Comparison of ENCODE assay signal across 8 cellular contexts in genomic region chr2:25672500-25673169, GRCh38. TPM values are rescaled to one million over a fixed set of nuclear protein-coding genes. Genes with fewer than 3 reads are reported as not detected.
DNase-seq lines count a peak whose midpoint lies in the region; ATAC-seq and TF ChIP-seq lines count a peak whose summit lies in the region.

No MANE protein-coding gene starts in this region.

- H3K4me3 Mint-ChIP-seq in activated CD4-positive, alpha-beta T cell treated with anti-CD3 and anti-CD28 coated beads for 36 hours: peak overlapping the region; percentile 79

- CTCF ChIA-PET in activated CD4-positive, alpha-beta T cell treated with anti-CD3 and anti-CD28 coated beads for 36 hours (lab: Charles Lee): interaction anchor here (0.6 to 1.4 kb wide), 4 partner anchors 8 to 542 kb away, joined by 3 to 5 read pairs (median 4); no protein-coding TSS in a partner anchor

- H3K27ac ChIP-seq in cingulate gyrus (ENCODE audit: low read depth, low read length) (peak overlapping the region; percentile 62), right lobe of liver (peak overlapping the region; percentile 74 to 82 (median 79))

- ATAC-seq in HG02763 (IDR thresholded peaks at IDR 0.05; ENCODE audit: unreplicated experiment) (peak; percentile 38), right lobe of liver (peak; percentile 60 to 67 (median 66))
- peak; percentile 82 for ATAC-seq in activated CD4-positive, alpha-beta T cell treated with anti-CD3 and anti-CD28 coated beads for 36 hours

- no peaks in the 10 kb centered on the region for H3K9me3 Mint-ChIP-seq in activated CD4-positive, alpha-beta T cell treated with anti-CD3 and anti-CD28 coated beads for 36 hours (ENCODE audit: low read depth)

- TF ChIP-seq POLR2A in right lobe of liver (IDR thresholded peaks at IDR 0.05): no peak

- peaks cover 31% of the 10 kb centered on the region for H3K4me1 Mint-ChIP-seq in activated CD4-positive, alpha-beta T cell treated with anti-CD3 and anti-CD28 coated beads for 36 hours

- H3K27me3 ChIP-seq in right lobe of liver: no peaks in the 10 kb centered on the region

- H3K4me1 ChIP-seq in right lobe of liver: peaks cover 0 to 2% (median 0%) of the 10 kb centered on the region in 4 donors

- intact Hi-C loops in activated CD4-positive, alpha-beta T cell treated with anti-CD3 and anti-CD28 coated beads for 36 hours (cut with DNase I, micrococcal nuclease): loop anchor here (1.0 to 10.0 kb wide), 11 partner anchors 64 to 1402 kb away; partner anchors contain the start of genes ASXL2 (in 1 of the 2), CENPO (in 1 of the 2), DNAJC27 (in 1 of the 2) and DNMT3A (in 1 of the 2)
- intact Hi-C loops in right lobe of liver (cut with DNase I): no loop called here

- H3K4me3 ChIP-seq in right lobe of liver: peak overlapping the region; percentile 72 to 80 (median 77)

- peaks cover 11% of the 10 kb centered on the region for H3K27me3 Mint-ChIP-seq in activated CD4-positive, alpha-beta T cell treated with anti-CD3 and anti-CD28 coated beads for 36 hours

- no peaks in the 10 kb centered on the region for H3K9me3 ChIP-seq in right lobe of liver

- H3K36me3 Mint-ChIP-seq in activated CD4-positive, alpha-beta T cell treated with anti-CD3 and anti-CD28 coated beads for 36 hours (ENCODE audit: low read depth): no peaks in the 10 kb centered on the region

- peak overlapping the region; percentile 76 for H3K27ac Mint-ChIP-seq in activated CD4-positive, alpha-beta T cell treated with anti-CD3 and anti-CD28 coated beads for 36 hours

- 2% methylated on average over 32 of the region's 40 CpGs for WGBS in right lobe of liver (ENCODE audit: insufficient coverage, low coverage, low lambda C conversion rate, missing lambda C conversion rate)

- POLR2A ChIA-PET in activated CD4-positive, alpha-beta T cell treated with anti-CD3 and anti-CD28 coated beads for 36 hours (lab: Charles Lee): interaction anchor here (0.6 to 1.5 kb wide), 2 partner anchors 206 to 789 kb away, joined by 5 to 10 read pairs; partner anchors contain the start of gene ASXL2

- TF ChIP-seq CTCF in right lobe of liver (IDR thresholded peaks at IDR 0.05): no peak

- H3K36me3 ChIP-seq in right lobe of liver: no peaks in the 10 kb centered on the region

- DNase-seq in NCI-H1092 treated with DMSO at 0.1 percent for 48 hours (lab: John Stamatoyannopoulos, UW) (peak; percentile 33), NCI-H1092 (lab: John Stamatoyannopoulos, UW) (no peak), NCI-H187 treated with DMSO at 0.1 percent for 48 hours (lab: John Stamatoyannopoulos, UW) (peak; percentile 26), right lobe of liver (peak; percentile 67 to 72 (median 68))
- DNase-seq in activated CD4-positive, alpha-beta T cell treated with anti-CD3 and anti-CD28 coated beads for 36 hours: peak; percentile 84
- DNase-seq in stimulated activated CD4-positive, alpha-beta T cell treated with anti-CD3 and anti-CD28 coated beads, Interleukin-4, amount 100 ng/mL, for 48 hours (ENCODE audit: low read depth in 2 of 2): peak; percentile 54 to 56

RNA-seq across cellular contexts. Expression of gene DTNB, which starts 0.7 kb away (rescaled TPM):
- 10 to 100 TPM; 17.1 to 33.5 TPM for total RNA-seq in activated CD4-positive, alpha-beta T cell treated with anti-CD3 and anti-CD28 coated beads for 36 hours
- total RNA-seq in right lobe of liver: 10 to 100 TPM in 1 of 6 experiments, 1 to 10 TPM in 5; 7.0 to 10.3 (median 8.8) TPM

Comparison
In these comparisons a context has a peak if more than half of its experiments do, and no peak if none do; other contexts are left out.
1. intact Hi-C loops: an anchor here in activated CD4-positive, alpha-beta T cell treated with anti-CD3 and anti-CD28 coated beads for 36 hours (1.0 to 10.0 kb wide); none called in right lobe of liver.